ENCODE assay signal across 8 cellular contexts in the genomic region with DNA sequence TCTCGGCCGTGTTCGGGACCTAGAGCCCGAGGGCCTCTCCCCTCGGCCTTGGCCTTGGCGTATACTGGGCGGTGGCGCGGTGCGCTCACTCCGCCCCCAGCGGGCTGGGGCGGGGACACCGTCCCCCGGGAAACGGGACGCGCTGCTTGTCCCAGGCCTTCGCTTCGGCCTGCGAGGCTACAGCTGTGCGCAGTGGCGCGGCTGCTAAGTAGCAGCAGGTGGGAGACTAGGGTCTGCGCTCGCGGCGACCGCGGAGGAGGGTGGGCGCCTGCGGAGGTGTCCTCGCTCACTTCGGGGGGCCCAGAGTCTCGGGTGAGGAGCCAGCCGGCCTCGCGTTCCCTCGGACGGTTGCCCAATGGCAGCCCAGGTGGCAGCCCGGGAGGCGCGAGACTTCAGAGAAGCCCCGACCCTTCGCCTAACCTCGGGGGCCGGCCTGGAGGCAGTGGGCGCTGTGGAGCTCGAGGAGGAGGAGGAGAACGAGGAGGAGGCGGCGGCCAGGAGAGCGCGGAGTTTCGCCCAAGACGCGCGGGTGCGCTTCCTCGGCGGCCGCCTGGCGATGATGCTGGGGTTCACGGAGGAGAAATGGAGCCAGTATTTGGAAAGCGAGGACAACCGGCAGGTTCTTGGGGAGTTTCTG. TPM values are rescaled to one million over a fixed set of nuclear protein-coding genes. Genes with fewer than 3 reads are reported as not detected.
DNase-seq lines count a peak whose midpoint lies in the region; ATAC-seq and TF ChIP-seq lines count a peak whose summit lies in the region.

A gene with protein sequence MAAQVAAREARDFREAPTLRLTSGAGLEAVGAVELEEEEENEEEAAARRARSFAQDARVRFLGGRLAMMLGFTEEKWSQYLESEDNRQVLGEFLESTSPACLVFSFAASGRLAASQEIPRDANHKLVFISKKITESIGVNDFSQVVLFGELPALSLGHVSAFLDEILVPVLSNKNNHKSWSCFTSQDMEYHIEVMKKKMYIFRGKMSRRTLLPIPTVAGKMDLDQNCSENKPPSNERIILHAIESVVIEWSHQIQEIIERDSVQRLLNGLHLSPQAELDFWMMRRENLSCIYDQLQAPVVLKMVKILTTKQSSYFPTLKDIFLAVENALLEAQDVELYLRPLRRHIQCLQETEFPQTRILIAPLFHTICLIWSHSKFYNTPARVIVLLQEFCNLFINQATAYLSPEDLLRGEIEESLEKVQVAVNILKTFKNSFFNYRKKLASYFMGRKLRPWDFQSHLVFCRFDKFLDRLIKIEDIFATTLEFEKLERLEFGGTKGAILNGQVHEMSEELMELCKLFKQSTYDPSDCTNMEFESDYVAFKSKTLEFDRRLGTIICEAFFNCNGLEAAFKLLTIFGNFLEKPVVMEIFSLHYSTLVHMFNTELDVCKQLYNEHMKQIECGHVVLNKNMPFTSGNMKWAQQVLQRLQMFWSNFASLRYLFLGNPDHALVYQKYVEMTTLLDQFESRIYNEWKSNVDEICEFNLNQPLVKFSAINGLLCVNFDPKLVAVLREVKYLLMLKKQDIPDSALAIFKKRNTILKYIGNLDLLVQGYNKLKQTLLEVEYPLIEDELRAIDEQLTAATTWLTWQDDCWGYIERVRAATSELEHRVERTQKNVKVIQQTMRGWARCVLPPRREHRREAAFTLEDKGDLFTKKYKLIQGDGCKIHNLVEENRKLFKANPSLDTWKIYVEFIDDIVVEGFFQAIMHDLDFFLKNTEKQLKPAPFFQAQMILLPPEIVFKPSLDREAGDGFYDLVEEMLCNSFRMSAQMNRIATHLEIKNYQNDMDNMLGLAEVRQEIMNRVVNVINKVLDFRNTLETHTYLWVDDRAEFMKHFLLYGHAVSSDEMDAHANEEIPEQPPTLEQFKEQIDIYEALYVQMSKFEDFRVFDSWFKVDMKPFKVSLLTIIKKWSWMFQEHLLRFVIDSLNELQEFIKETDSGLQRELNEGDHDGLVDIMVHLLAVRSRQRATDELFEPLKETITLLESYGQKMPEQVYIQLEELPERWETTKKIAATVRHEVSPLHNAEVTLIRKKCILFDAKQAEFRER (N-terminal part only) (plus strand): TSS at position 149 of the 637 bp plus-strand sequence. CDS start 207 bp downstream, at position 356.

- H4K91ac ChIP-seq in H9 (ENCODE audit: insufficient read length, low read depth, low read length), result no peak within 1 kb of the TSS

- no peak within 1 kb of the TSS for H3K27ac ChIP-seq in H9 (ENCODE audit: insufficient read length, low read depth, low read length)
- no peak within 1 kb of the TSS for H3K27ac ChIP-seq in SJSA1
- no peak within 1 kb of the TSS for H3K27ac ChIP-seq in muscle layer of colon (ENCODE audit: low read depth, low read length)
- no peak within 1 kb of the TSS for H3K27ac ChIP-seq in aorta (ENCODE audit: low read depth in 1 of 2, low read length in 2 of 2)

- H3K36me3 ChIP-seq in SJSA1 (no peaks in the 10 kb centered on the region), muscle layer of colon (ENCODE audit: insufficient read depth, low read length) (no peaks in the 10 kb centered on the region), aorta (ENCODE audit: control insufficient read depth in 1 of 2, insufficient read depth in 2 of 2, low read length in 1 of 2) (no peaks in the 10 kb centered on the region)

- H3K18ac ChIP-seq in H9 (ENCODE audit: insufficient read length, low read depth, low read length), result no peak within 1 kb of the TSS

- H3K4me1 Mint-ChIP-seq in H9 (peaks cover 39 to 48% of the 10 kb centered on the region in 2 experiments), endothelial cell (ENCODE audit: unreplicated experiment) (no peaks in the 10 kb centered on the region)

- no peak within 1 kb of the TSS for H3K4ac ChIP-seq in H9 (ENCODE audit: low read depth, low read length)

- intact Hi-C loops in aorta (cut with DNase I), result no loop called here

- no peak within 1 kb of the TSS for H4K5ac ChIP-seq in H9 (ENCODE audit: insufficient read length, low read depth, low read length)

- WGBS in H9 (ENCODE audit: extremely low coverage, insufficient read length, low lambda C conversion rate), result no CpG with 5 or more reads among the region's 66 CpGs
- 1% methylated on average over 65 to 66 of the region's 66 CpGs for WGBS in aorta, 2 donors

- peaks cover 13% of the 10 kb centered on the region for H3K23me2 ChIP-seq in H9 (ENCODE audit: insufficient read length, low read depth, low read length, poor library complexity, severe bottlenecking)

- no peak within 1 kb of the TSS for H3T11ph ChIP-seq in H9 (ENCODE audit: low read length)

- H3K36me3 Mint-ChIP-seq in H9 (ENCODE audit: insufficient read depth in 1 of 3, low read depth in 3 of 3) (no peaks in the 10 kb centered on the region; a peak in 2 of 7 replicates), endothelial cell (ENCODE audit: low read depth, unreplicated experiment) (no peaks in the 10 kb centered on the region)

- H2AK5ac ChIP-seq in H9 (ENCODE audit: insufficient read length, low read length), result no peak within 1 kb of the TSS

- peaks cover 36% of the 10 kb centered on the region for H3K27me3 Mint-ChIP-seq in H9 (ENCODE audit: low read depth)
- H3K27me3 Mint-ChIP-seq in endothelial cell (ENCODE audit: unreplicated experiment), result peaks cover 1% of the 10 kb centered on the region

- H3K4me2 ChIP-seq in H9 (ENCODE audit: insufficient read depth, insufficient read length, low read length), result peak within 1 kb of the TSS; percentile 86

- no peak within 1 kb of the TSS for H2BK15ac ChIP-seq in H9 (ENCODE audit: low read depth, low read length)

- H3K27me3 ChIP-seq in H9 (ENCODE audit: insufficient read depth, low read length), result no peaks in the 10 kb centered on the region; the same call in 1 of the 2 replicates
- peaks cover 23% of the 10 kb centered on the region for H3K27me3 ChIP-seq in SJSA1 (replicated peaks)
- H3K27me3 ChIP-seq in muscle layer of colon (ENCODE audit: control insufficient read depth in 1 of 2, insufficient read depth in 2 of 2, low read length in 2 of 2), result peaks cover 12 to 22% of the 10 kb centered on the region in 2 donors
- no peaks in the 10 kb centered on the region for H3K27me3 ChIP-seq in aorta (ENCODE audit: control insufficient read depth in 1 of 2, insufficient read depth in 2 of 2, low read length in 1 of 2)

- H3K9ac ChIP-seq in H9 (ENCODE audit: extremely low read depth, insufficient read length, low read length), result peak within 1 kb of the TSS; percentile 43
- H3K9ac ChIP-seq in muscle layer of colon (ENCODE audit: low read length), result no peak within 1 kb of the TSS

- H3K23ac ChIP-seq in H9 (ENCODE audit: insufficient read length, low read depth, low read length), result no peak within 1 kb of the TSS

- peaks cover 9% of the 10 kb centered on the region for H3K4me1 ChIP-seq in H9 (ENCODE audit: insufficient read depth, low read length)
- peaks cover 12% of the 10 kb centered on the region for H3K4me1 ChIP-seq in SJSA1 (replicated peaks)
- H3K4me1 ChIP-seq in muscle layer of colon (ENCODE audit: insufficient read depth, low read length), result peaks cover 8% of the 10 kb centered on the region
- no peaks in the 10 kb centered on the region for H3K4me1 ChIP-seq in aorta (ENCODE audit: control insufficient read depth in 1 of 2, insufficient read depth in 2 of 2, low read length in 2 of 2)

- no peaks in the 10 kb centered on the region for H4K20me1 ChIP-seq in H9 (ENCODE audit: control insufficient read depth, insufficient read depth, insufficient read length)

- H2BK12ac ChIP-seq in H9 (ENCODE audit: insufficient read length, low read depth, low read length), result no peak within 1 kb of the TSS

- H3K4me3 Mint-ChIP-seq in H9 (peak within 1 kb of the TSS; percentile 76 to 91), endothelial cell (ENCODE audit: unreplicated experiment) (peak within 1 kb of the TSS; percentile 88)

- no peak within 1 kb of the TSS for H2BK5ac ChIP-seq in H9 (ENCODE audit: insufficient read length, low read length)

- H2BK120ac ChIP-seq in H9 (ENCODE audit: low read depth, low read length, poor library complexity, severe bottlenecking), result no peak within 1 kb of the TSS

- peak within 1 kb of the TSS; percentile 18 for H2AFZ ChIP-seq in H9 (ENCODE audit: low read length)

- H3K56ac ChIP-seq in H9 (ENCODE audit: insufficient read length, low read depth, low read length), result no peak within 1 kb of the TSS

- H3K9me3 ChIP-seq in H9 (ENCODE audit: control insufficient read depth, low read depth, low read length), result no peaks in the 10 kb centered on the region
- peaks cover 3% of the 10 kb centered on the region; the same call in 1 of the 2 replicates for H3K9me3 ChIP-seq in SJSA1 (replicated peaks)
- no peaks in the 10 kb centered on the region for H3K9me3 ChIP-seq in muscle layer of colon (ENCODE audit: low read length)
- H3K9me3 ChIP-seq in aorta (ENCODE audit: control insufficient read depth, low read length), result no peaks in the 10 kb centered on the region

- no peaks in the 10 kb centered on the region for H3K79me1 ChIP-seq in H9 (ENCODE audit: insufficient read depth, low read depth, low read length, poor library complexity, severe bottlenecking)

- no peak within 1 kb of the TSS for H2BK20ac ChIP-seq in H9 (ENCODE audit: low read depth, low read length, poor library complexity, severe bottlenecking)

- peak within 1 kb of the TSS; percentile 41 for H3K4me3 ChIP-seq in SJSA1
- H3K4me3 ChIP-seq in muscle layer of colon (ENCODE audit: low read depth in 1 of 2, low read length in 2 of 2), result peak within 1 kb of the TSS; percentile 35 to 56
- peak within 1 kb of the TSS; percentile 23 to 24 for H3K4me3 ChIP-seq in aorta (ENCODE audit: low read length in 2 of 2)

- H3K9me3 Mint-ChIP-seq in H9 (no peaks in the 10 kb centered on the region), endothelial cell (ENCODE audit: unreplicated experiment) (no peaks in the 10 kb centered on the region)

- ATAC-seq in aorta (ENCODE audit: low FRiP score), result peak; percentile 49

- no peaks in the 10 kb centered on the region for H3K79me2 ChIP-seq in H9 (ENCODE audit: insufficient read depth, low read length)

- no peak within 1 kb of the TSS; a peak in 1 of 7 replicates for H3K27ac Mint-ChIP-seq in H9
- no peak within 1 kb of the TSS for H3K27ac Mint-ChIP-seq in endothelial cell (ENCODE audit: unreplicated experiment)

- peak; percentile 68 for DNase-seq in EL
- peak; percentile 86 for DNase-seq in H9
- DNase-seq in SJSA1 (ENCODE audit: low read depth in 1 of 2, low spot score in 2 of 2), result peak; percentile 29 to 45
- peak; percentile 49 for DNase-seq in endothelial cell (ENCODE audit: low spot score)
- peak; percentile 53 to 74 for DNase-seq in aorta
- no peak for DNase-seq in activated gamma-delta T cell treated with Interleukin-2 at 50 U/mL for 16 hours
- DNase-seq in superior temporal gyrus (ENCODE audit: extremely low spot score), result no peak

- no peak within 1 kb of the TSS for H4K8ac ChIP-seq in H9 (replicated peaks; ENCODE audit: insufficient read length, low read depth, low read length)

- no peak; the same call in 2 of the 3 replicates for TF ChIP-seq CTCF in H9 (conservative IDR thresholded peaks at IDR 0.05)
- no peak for TF ChIP-seq CTCF in endothelial cell (IDR thresholded peaks at IDR 0.05; ENCODE audit: unreplicated experiment)

- peak within 1 kb of the TSS; percentile 10; the same call in 1 of the 2 replicates for H3K14ac ChIP-seq in H9 (ENCODE audit: insufficient read depth, low read length)

RNA-seq across cellular contexts. Expression of the gene that starts here (rescaled TPM):
- 1.8 and 2.5 TPM in 2 replicates for total RNA-seq in H9 (2021)
- 3.5 and 13.1 TPM in 2 replicates for total RNA-seq in SJSA1 (2014; rRNA removed; shearing (Covaris generic))
- total RNA-seq in endothelial cell (ENCODE audit: unreplicated experiment), result 0.18 TPM
- 1 to 10 TPM; 2.6 to 3.3 TPM for total RNA-seq in aorta
- 1 to 10 TPM in 1 of 2 donors, not detected in 1; 2.5 TPM for polyA plus RNA-seq in aorta

Comparison
In these comparisons a context has a peak if more than half of its experiments do, and no peak if none do; other contexts are left out.
1. Peak in DNase-seq in endothelial cell; RNA of the gene not detected or under 1 TPM.
2. DNase-seq: peak in EL (single experiment), H9 (single experiment), SJSA1 (2 of 2) and aorta (2 of 2); none in activated gamma-delta T cell treated with Interleukin-2 at 50 U/mL for 16 hours (single experiment) and superior temporal gyrus (single experiment).
3. Peak in every context shown above with its lines, with median percentiles within 50 percentile points of each other: H3K4me3 ChIP-seq.